Comparison of ENCODE assay signal across 5 cellular contexts in the genomic region with DNA sequence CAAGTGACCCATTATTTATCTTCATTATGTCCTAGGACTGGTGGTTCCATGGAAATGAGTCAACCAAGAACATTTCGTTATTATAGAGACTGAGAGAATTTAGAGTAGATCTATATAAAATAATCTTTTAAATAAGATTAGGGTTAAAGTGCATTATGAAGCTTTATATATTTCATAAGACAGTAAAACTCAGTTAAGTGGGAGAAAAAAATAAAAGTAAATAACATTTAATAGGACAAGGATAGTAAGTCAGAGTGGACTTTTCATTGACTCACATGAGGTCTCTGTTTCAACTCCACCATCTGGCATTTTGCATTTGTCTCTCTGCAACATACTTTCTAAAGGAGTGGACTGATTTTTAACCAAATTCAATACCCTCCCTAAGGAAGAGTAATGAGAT.
"Had no signal": no experiment of that assay in that cellular context is flagged by ENCODE, and none has a peak within 500 bp of the region (broad histone marks: within the 10 kb centered on the region; RNA-seq: fewer than 3 reads in every experiment).

No MANE protein-coding gene starts in this region.

- H3K4me2 ChIP-seq: GM23338 had no signal

- H3K4me3 ChIP-seq: GM23338 had no signal

- DNase-seq: H9, HCEC 1CT had no signal

- H3K27ac ChIP-seq: HL-60 had no signal

- H2AFZ ChIP-seq: GM23338 had no signal

- ATAC-seq: GM23338, HepG2 had no signal
